10 cellular contexts compared by ENCODE assay signal in the genomic region with DNA sequence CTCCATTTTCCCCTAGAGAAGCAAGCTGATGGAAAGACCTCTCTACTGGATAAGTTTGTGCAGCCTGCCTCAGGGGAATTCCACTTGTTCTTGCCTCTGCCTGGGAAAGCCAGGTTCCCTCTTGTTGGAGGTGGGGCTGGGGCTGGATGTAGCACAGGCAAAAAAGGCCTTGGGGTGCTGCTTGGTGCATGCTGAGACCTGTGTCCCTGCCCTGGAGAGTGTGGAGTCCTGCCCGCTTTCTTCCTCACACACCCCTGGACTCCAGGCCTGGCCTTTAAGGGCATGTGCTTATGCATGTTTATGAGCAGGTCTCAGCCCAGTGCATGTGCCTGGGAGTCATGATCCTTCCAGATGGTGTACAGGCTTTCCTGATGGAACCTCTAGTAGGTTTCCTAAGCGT. TPM values are rescaled to one million over a fixed set of nuclear protein-coding genes. Genes with fewer than 3 reads are reported as not detected.
DNase-seq lines count a peak whose midpoint lies in the region; ATAC-seq and TF ChIP-seq lines count a peak whose summit lies in the region.
"Had no signal": no experiment of that assay in that cellular context is flagged by ENCODE, and none has a peak within 500 bp of the region (broad histone marks: within the 10 kb centered on the region; RNA-seq: fewer than 3 reads in every experiment).

No MANE protein-coding gene starts in this region.

- H3K36me3 Mint-ChIP-seq in chondrocyte (ENCODE audit: low read depth): peaks cover 15% of the 10 kb centered on the region
- peaks cover 0 to 24% (median 11%) of the 10 kb centered on the region in 5 donors for H3K36me3 Mint-ChIP-seq in naive thymus-derived CD4-positive, alpha-beta T cell

- H3K27ac ChIP-seq in right atrium auricular region (no peak overlapping the region), testis (peak overlapping the region in 1 of 2 donors; percentile 33)
- H3K27ac ChIP-seq in naive thymus-derived CD4-positive, alpha-beta T cell (ENCODE audit: low read depth, low read length): no peak overlapping the region

- CTCF ChIA-PET in naive thymus-derived CD4-positive, alpha-beta T cell (lab: Charles Lee): interaction anchor here (2.2 kb wide), 1 partner anchor 27 kb away, joined by 5 read pairs; no protein-coding TSS in a partner anchor

- H3K27me3 ChIP-seq in right atrium auricular region: no peaks in the 10 kb centered on the region
- H3K27me3 ChIP-seq in naive thymus-derived CD4-positive, alpha-beta T cell (ENCODE audit: control insufficient read depth in 2 of 2, insufficient read depth in 2 of 2, low read length in 2 of 2): no peaks in the 10 kb centered on the region
- no peaks in the 10 kb centered on the region for H3K27me3 ChIP-seq in testis

- no peak for TF ChIP-seq POLR2A in testis (IDR thresholded peaks at IDR 0.05)

- peaks cover 4% of the 10 kb centered on the region for H3K36me3 ChIP-seq in right atrium auricular region
- peaks cover 0 to 17% (median 0%) of the 10 kb centered on the region in 3 experiments for H3K36me3 ChIP-seq in naive thymus-derived CD4-positive, alpha-beta T cell (ENCODE audit: control insufficient read depth in 2 of 3, insufficient read depth in 3 of 3, low read length in 3 of 3)
- no peaks in the 10 kb centered on the region for H3K36me3 ChIP-seq in testis (ENCODE audit: low read depth, missing control alignments)

- H3K27ac Mint-ChIP-seq in chondrocyte (ENCODE audit: unreplicated experiment): peak overlapping the region; percentile 52
- peak overlapping the region in 8 of 9 donors; percentile 75 to 93 (median 86) for H3K27ac Mint-ChIP-seq in naive thymus-derived CD4-positive, alpha-beta T cell

- POLR2A ChIA-PET in naive thymus-derived CD4-positive, alpha-beta T cell (lab: Charles Lee): no interaction called here

- H3K9me3 ChIP-seq in right atrium auricular region (no peaks in the 10 kb centered on the region), testis (no peaks in the 10 kb centered on the region)
- H3K9me3 ChIP-seq in naive thymus-derived CD4-positive, alpha-beta T cell (ENCODE audit: control insufficient read depth in 2 of 3, low read length in 3 of 3): no peaks in the 10 kb centered on the region

- peaks cover 15% of the 10 kb centered on the region for H3K4me1 Mint-ChIP-seq in chondrocyte (ENCODE audit: low read depth)
- peaks cover 8 to 15% (median 10%) of the 10 kb centered on the region in 7 donors for H3K4me1 Mint-ChIP-seq in naive thymus-derived CD4-positive, alpha-beta T cell

- peak; percentile 24 for ATAC-seq in naive thymus-derived CD4-positive, alpha-beta T cell
- ATAC-seq in GM21825 (IDR thresholded peaks at IDR 0.05; ENCODE audit: unreplicated experiment): no peak
- ATAC-seq: SK-N-SH treated with all-trans-retinoic acid at 6 μM for 48 hours had no signal

- TF ChIP-seq CTCF in right atrium auricular region (IDR thresholded peaks at IDR 0.05): no peak
- no peak for TF ChIP-seq CTCF in chondrocyte (IDR thresholded peaks at IDR 0.05)
- no peak for TF ChIP-seq CTCF in testis (IDR thresholded peaks at IDR 0.05)

- intact Hi-C loops in cardiac septum (cut with DNase I) (no loop called here), testis (cut with DNase I; ENCODE audit: low total_unique reads) (no loop called here)
- intact Hi-C loops in naive thymus-derived CD4-positive, alpha-beta T cell (cut with micrococcal nuclease): no loop called here

- no peaks in the 10 kb centered on the region for H3K27me3 Mint-ChIP-seq in chondrocyte (ENCODE audit: low read depth)
- no peaks in the 10 kb centered on the region for H3K27me3 Mint-ChIP-seq in naive thymus-derived CD4-positive, alpha-beta T cell

- no peak overlapping the region for H3K4me3 Mint-ChIP-seq in chondrocyte (ENCODE audit: unreplicated experiment)
- H3K4me3 Mint-ChIP-seq in naive thymus-derived CD4-positive, alpha-beta T cell: no peak overlapping the region

- no peaks in the 10 kb centered on the region for H3K9me3 Mint-ChIP-seq in chondrocyte (ENCODE audit: low read depth)
- H3K9me3 Mint-ChIP-seq in naive thymus-derived CD4-positive, alpha-beta T cell: no peaks in the 10 kb centered on the region

- WGBS in testis, 2 donors: 77 to 96% methylated on average over 2 of the region's 2 CpGs

- H3K4me1 ChIP-seq in right atrium auricular region (peaks cover 0 to 23% of the 10 kb centered on the region in 2 donors), testis (peaks cover 33% of the 10 kb centered on the region)
- H3K4me1 ChIP-seq in naive thymus-derived CD4-positive, alpha-beta T cell (ENCODE audit: control insufficient read depth in 2 of 2, insufficient read depth in 2 of 2, low read length in 2 of 2): no peaks in the 10 kb centered on the region

- H3K4me3 ChIP-seq in right atrium auricular region (no peak overlapping the region), testis (no peak overlapping the region)
- H3K4me3 ChIP-seq in naive thymus-derived CD4-positive, alpha-beta T cell (ENCODE audit: low read length): no peak overlapping the region

- DNase-seq in cardiac septum (ENCODE audit: low spot score) (peak; percentile 57), right atrium auricular region (ENCODE audit: low spot score) (no peak), chondrocyte (ENCODE audit: low spot score) (no peak), HK-2 (ENCODE audit: unreplicated experiment) (no peak), testis (no peak), MV-4-11 (lab: John Stamatoyannopoulos, UW) (no peak)
- DNase-seq in naive thymus-derived CD4-positive, alpha-beta T cell: no peak
- DNase-seq: NCI-H2029 treated with DMSO at 0.1 percent for 48 hours had no signal

RNA-seq across cellular contexts. Expression of a gene that starts 23.5 kb away (rescaled TPM):
- total RNA-seq in cardiac septum: 16.3 TPM
- total RNA-seq in right atrium auricular region: 10 to 100 TPM in 1 of 2 donors, 1 to 10 TPM in 1; 6.4 to 11.7 TPM
- 4.9 to 5.4 TPM (median 5.2 TPM) in 3 replicates for total RNA-seq in chondrocyte
- 10 to 100 TPM; 25.3 to 83.7 (median 52.1) TPM for total RNA-seq in naive thymus-derived CD4-positive, alpha-beta T cell
- polyA plus RNA-seq in naive thymus-derived CD4-positive, alpha-beta T cell: 10 to 100 TPM; 22.4 to 28.6 TPM
- total RNA-seq in testis: 10 to 100 TPM; 18.6 to 21.6 TPM
- 10.5 TPM for polyA plus RNA-seq in testis (ENCODE audit: insufficient read depth, low read depth, low replicate concordance)

RNA-seq across cellular contexts. Expression of a gene that starts 30.1 kb away (rescaled TPM):
- total RNA-seq in cardiac septum: 15.6 TPM
- total RNA-seq in right atrium auricular region: 10 to 100 TPM; 10.5 TPM
- total RNA-seq in chondrocyte: 24.9 to 36.6 TPM (median 27.2 TPM) in 3 replicates
- total RNA-seq in naive thymus-derived CD4-positive, alpha-beta T cell: 10 to 100 TPM; 36.5 to 44.7 (median 41.1) TPM
- polyA plus RNA-seq in naive thymus-derived CD4-positive, alpha-beta T cell: 1 to 10 TPM; 3.0 to 4.3 TPM
- total RNA-seq in testis: 100 to 1,000 TPM; 156 to 159 TPM
- polyA plus RNA-seq in testis (ENCODE audit: insufficient read depth, low read depth, low replicate concordance): 76.2 TPM

RNA-seq across cellular contexts. Expression of a gene that starts 34.3 kb away (rescaled TPM):
- 3.4 TPM for total RNA-seq in cardiac septum
- 1 to 10 TPM; 1.3 to 1.4 TPM for total RNA-seq in right atrium auricular region
- 2.1 to 3.4 TPM (median 2.9 TPM) in 3 replicates for total RNA-seq in chondrocyte
- 10 to 100 TPM; 21.1 to 69.9 (median 33.9) TPM for total RNA-seq in naive thymus-derived CD4-positive, alpha-beta T cell
- 1 to 10 TPM in 1 of 2 donors, under 1 TPM in 1; 0.98 to 2.3 TPM for polyA plus RNA-seq in naive thymus-derived CD4-positive, alpha-beta T cell
- total RNA-seq in testis: 10 to 100 TPM; 16.4 to 16.6 TPM
- 7.4 TPM for polyA plus RNA-seq in testis (ENCODE audit: insufficient read depth, low read depth, low replicate concordance)
